ENCODE assay signal across 9 cellular contexts in genomic region chr1:78839704-78840277, GRCh38.
DNase-seq lines count a peak whose midpoint lies in the region; ATAC-seq and TF ChIP-seq lines count a peak whose summit lies in the region.
"Had no signal": no experiment of that assay in that cellular context is flagged by ENCODE, and none has a peak within 500 bp of the region (broad histone marks: within the 10 kb centered on the region; RNA-seq: fewer than 3 reads in every experiment).

No MANE protein-coding gene starts in this region.

- no peaks in the 10 kb centered on the region for H3K4me1 Mint-ChIP-seq in naive B cell

- H3K36me3 ChIP-seq in OCI-LY7 (ENCODE audit: insufficient read depth, low read length) = no peaks in the 10 kb centered on the region
- no peaks in the 10 kb centered on the region for H3K36me3 ChIP-seq in aorta (ENCODE audit: control insufficient read depth in 1 of 2, insufficient read depth in 2 of 2, low read length in 1 of 2)

- H3K36me3 Mint-ChIP-seq in naive B cell = no peaks in the 10 kb centered on the region
- H3K36me3 Mint-ChIP-seq: naive thymus-derived CD8-positive, alpha-beta T cell had no signal

- BruUV-seq in OCI-LY7 (replicated peaks; lab: Mats Ljungman, UMichigan) = no TSS peak

- no peak overlapping the region for H2AFZ ChIP-seq in OCI-LY7 (ENCODE audit: low read length)

- no peaks in the 10 kb centered on the region for H4K20me1 ChIP-seq in OCI-LY7 (ENCODE audit: insufficient read depth, low read length)

- intact Hi-C loops in OCI-LY7 (cut with micrococcal nuclease; ENCODE audit: unreplicated experiment) = loop anchor here (5.0 kb wide), 1 partner anchor 513 kb away; no protein-coding TSS in a partner anchor
- intact Hi-C loops in aorta (cut with DNase I) = loop anchor here in 1 of 2 donors (2.0 kb wide), 1 partner anchor 357 kb away; no protein-coding TSS in a partner anchor

- peaks cover 0 to 1% (median 0%) of the 10 kb centered on the region in 7 donors for H3K9me3 Mint-ChIP-seq in naive B cell
- H3K9me3 Mint-ChIP-seq: naive thymus-derived CD8-positive, alpha-beta T cell had no signal

- no peaks in the 10 kb centered on the region for H3K9me2 ChIP-seq in OCI-LY7 (ENCODE audit: insufficient read depth, low read length)

- H3K4me1 ChIP-seq in OCI-LY7 (ENCODE audit: insufficient read depth, low read length, poor library complexity, severe bottlenecking) (no peaks in the 10 kb centered on the region), aorta (ENCODE audit: control insufficient read depth in 1 of 2, insufficient read depth in 2 of 2, low read length in 2 of 2) (no peaks in the 10 kb centered on the region)

- 33 to 35% methylated on average over 2 of the region's 2 CpGs for WGBS in aorta, 2 donors

- no peak overlapping the region for H3K4me3 Mint-ChIP-seq in naive B cell
- H3K4me3 Mint-ChIP-seq: naive thymus-derived CD8-positive, alpha-beta T cell had no signal

- POLR2A ChIA-PET in OCI-LY7 (lab: Charles Lee) = interaction anchor here (0.6 to 1.0 kb wide), 2 partner anchors 15 to 92 kb away, joined by 3 to 4 read pairs; no protein-coding TSS in a partner anchor

- H3K4me2 ChIP-seq in OCI-LY7 (ENCODE audit: low read length) = no peak overlapping the region

- no peak overlapping the region for H3K4me3 ChIP-seq in AG10803 (ENCODE audit: low read length)
- no peak overlapping the region for H3K4me3 ChIP-seq in GM12864 (ENCODE audit: low read depth, low read length)
- no peak overlapping the region for H3K4me3 ChIP-seq in OCI-LY7 (ENCODE audit: low read depth, low read length, poor library complexity, severe bottlenecking)
- no peak overlapping the region for H3K4me3 ChIP-seq in aorta (ENCODE audit: low read length in 2 of 2)

- H3K79me2 ChIP-seq in OCI-LY7 (ENCODE audit: insufficient read depth, low read depth, low read length) = no peaks in the 10 kb centered on the region

- CTCF ChIA-PET in OCI-LY7 (lab: Charles Lee; ENCODE audit: unreplicated experiment) = no interaction called here

- DNase-seq in AG10803 (ENCODE audit: low read depth) = peak; percentile 35
- DNase-seq in GM12864 (ENCODE audit: low read depth) = peak; percentile 10
- DNase-seq in OCI-LY7 (ENCODE audit: low spot score) = peak; percentile 52
- peak; percentile 43 for DNase-seq in dedifferentiated amniotic fluid mesenchymal stem cell (ENCODE audit: extremely low spot score)
- peak; percentile 2 for DNase-seq in naive B cell
- DNase-seq in aorta = no peak

- TF ChIP-seq CTCF in AG10803 (conservative IDR thresholded peaks at IDR 0.05; ENCODE audit: low read length) (peak; percentile 68), GM12864 (IDR thresholded peaks at IDR 0.05; ENCODE audit: low read depth, low read length, missing control alignments) (peak; percentile 40), OCI-LY7 (conservative IDR thresholded peaks at IDR 0.05; ENCODE audit: low read length) (peak; percentile 90)

- no peak overlapping the region for H3K27ac Mint-ChIP-seq in naive B cell
- H3K27ac Mint-ChIP-seq: naive thymus-derived CD8-positive, alpha-beta T cell had no signal

- no peaks in the 10 kb centered on the region for H3K27me3 Mint-ChIP-seq in naive B cell
- H3K27me3 Mint-ChIP-seq: naive thymus-derived CD8-positive, alpha-beta T cell had no signal

- H3K27ac ChIP-seq in OCI-LY7 (ENCODE audit: low read depth, low read length, poor library complexity, severe bottlenecking) (no peak overlapping the region), aorta (ENCODE audit: low read depth in 1 of 2, low read length in 2 of 2) (no peak overlapping the region)

- no peaks in the 10 kb centered on the region for H3K27me3 ChIP-seq in aorta (ENCODE audit: control insufficient read depth in 1 of 2, insufficient read depth in 2 of 2, low read length in 1 of 2)

- ATAC-seq in HG03354 (IDR thresholded peaks at IDR 0.05; ENCODE audit: poor library complexity, severe bottlenecking, unreplicated experiment) (peak; percentile 52), naive B cell (ENCODE audit: low read depth in 2 of 2) (no peak), aorta (ENCODE audit: low FRiP score) (no peak), GM18511 (IDR thresholded peaks at IDR 0.05; ENCODE audit: unreplicated experiment) (no peak)
- ATAC-seq: naive thymus-derived CD8-positive, alpha-beta T cell had no signal

- H3K9me3 ChIP-seq in OCI-LY7 (ENCODE audit: low read length) (no peaks in the 10 kb centered on the region), aorta (ENCODE audit: control insufficient read depth, low read length) (no peaks in the 10 kb centered on the region)

Comparison
In these comparisons a context has a peak if more than half of its experiments do, and no peak if none do; other contexts are left out.
1. DNase-seq: peak in AG10803 (single experiment), GM12864 (single experiment), OCI-LY7 (single experiment), dedifferentiated amniotic fluid mesenchymal stem cell (single experiment) and naive B cell (single experiment); none in aorta (0 of 2).
2. CTCF ChIP-seq: peak in every context shown above with its lines; median percentile 90 in OCI-LY7; 68 in AG10803; 40 in GM12864.